Comparison of ENCODE assay signal across 22 cellular contexts in genomic region chr16:56919099-56919800, GRCh38. TPM values are rescaled to one million over a fixed set of nuclear protein-coding genes. Genes with fewer than 3 reads are reported as not detected.
DNase-seq lines count a peak whose midpoint lies in the region; ATAC-seq, FAIRE-seq and TF ChIP-seq lines count a peak whose summit lies in the region.
"Had no signal": no experiment of that assay in that cellular context is flagged by ENCODE, and none has a peak within 500 bp of the region (broad histone marks: within the 10 kb centered on the region; RNA-seq: fewer than 3 reads in every experiment).

No MANE protein-coding gene starts in this region.

- H3K4me2 ChIP-seq in A549 (no peak overlapping the region), mammary epithelial cell (ENCODE audit: insufficient read depth, low read depth, low read length) (peak overlapping the region; percentile 13)
- H3K4me2 ChIP-seq: SK-N-SH had no signal

- no peak for TF ChIP-seq CTCF in A549 (IDR thresholded peaks at IDR 0.05)
- no peak for TF ChIP-seq CTCF in mammary epithelial cell (conservative IDR thresholded peaks at IDR 0.05 in 1 of 2, IDR thresholded peaks at IDR 0.05 in 1 of 2; ENCODE audit: extremely low read depth in 1 of 2, insufficient read depth in 1 of 2, low read depth in 1 of 2, low read length in 2 of 2)
- no peak for TF ChIP-seq CTCF in heart right ventricle (IDR thresholded peaks at IDR 0.05)

- TF ChIP-seq POLR2A in A549 (IDR thresholded peaks at IDR 0.05; ENCODE audit: low read length): no peak

- H3K4me1 ChIP-seq in A549 (no peaks in the 10 kb centered on the region), mammary epithelial cell (ENCODE audit: insufficient read depth, low read length) (peaks cover 5% of the 10 kb centered on the region), heart right ventricle (peaks cover 0 to 39% (median 28%) of the 10 kb centered on the region in 9 donors)
- peaks cover 12% of the 10 kb centered on the region for H3K4me1 ChIP-seq in effector memory CD4-positive, alpha-beta T cell (ENCODE audit: control insufficient read depth, insufficient read depth, low read length, poor library complexity, severe bottlenecking)

- H3K79me2 ChIP-seq in mammary epithelial cell (ENCODE audit: insufficient read depth, low read length): no peaks in the 10 kb centered on the region

- intact Hi-C loops in mammary epithelial cell (cut with micrococcal nuclease) (no loop called here), Right ventricle myocardium superior (cut with DNase I) (no loop called here), heart right ventricle (cut with DNase I) (loop anchor here in 1 of 10 donors (5.0 kb wide), 1 partner anchor 47 kb away; no protein-coding TSS in a partner anchor)

- TF ChIP-seq RAD21 in A549 (conservative IDR thresholded peaks at IDR 0.05 in 1 of 2, IDR thresholded peaks at IDR 0.05 in 1 of 2): no peak

- POLR2A ChIA-PET in A549 (lab: Yijun Ruan, JAX): interaction anchor here (1.6 to 2.5 kb wide), 2 partner anchors 13 to 14 kb away, joined by 3 to 12 read pairs; partner anchors contain the start of gene HERPUD1

- ATAC-seq in A549 (no peak), Right ventricle myocardium superior (ENCODE audit: poor library complexity) (no peak), heart right ventricle (no peak)
- ATAC-seq: gastrocnemius medialis, left cardiac atrium, Panc1, right cardiac atrium had no signal

- CTCF ChIA-PET in A549 (lab: Yijun Ruan, JAX) (interaction anchor here (1.5 to 2.3 kb wide), 2 partner anchors 17 to 126 kb away, joined by 3 to 5 read pairs; no protein-coding TSS in a partner anchor), mammary epithelial cell (lab: Charles Lee; ENCODE audit: low non-redundant PET) (no interaction called here)

- H3K27ac ChIP-seq in A549 (no peak overlapping the region), mammary epithelial cell (ENCODE audit: insufficient read depth, low read depth, low read length) (no peak overlapping the region), heart right ventricle (no peak overlapping the region)
- no peak overlapping the region for H3K27ac ChIP-seq in effector memory CD4-positive, alpha-beta T cell (ENCODE audit: insufficient read depth, low read length, poor library complexity, severe bottlenecking)
- H3K27ac ChIP-seq: coronary artery, gastrocnemius medialis had no signal

- H3K36me3 ChIP-seq in mammary epithelial cell (ENCODE audit: insufficient read depth, low read length): no peaks in the 10 kb centered on the region
- no peaks in the 10 kb centered on the region for H3K36me3 ChIP-seq in heart right ventricle
- H3K36me3 ChIP-seq in effector memory CD4-positive, alpha-beta T cell (ENCODE audit: control insufficient read depth, insufficient read depth, low read length): no peaks in the 10 kb centered on the region
- H3K36me3 ChIP-seq: gastrocnemius medialis had no signal

- FAIRE-seq in A549 (lab: Jason Lieb, UNC): no peak
- FAIRE-seq: H1, urothelium cell line had no signal

- 68% methylated on average over 11 of the region's 11 CpGs for WGBS in A549 (ENCODE audit: missing lambda C conversion rate)
- WGBS in mammary epithelial cell (ENCODE audit: low coverage, missing lambda C conversion rate): 15% methylated on average over 11 of the region's 11 CpGs
- 87 to 90% methylated on average over 11 of the region's 11 CpGs for WGBS in heart right ventricle, 2 donors

- no peaks in the 10 kb centered on the region for H3K9me3 ChIP-seq in A549
- no peaks in the 10 kb centered on the region for H3K9me3 ChIP-seq in mammary epithelial cell (replicated peaks; ENCODE audit: insufficient read depth, low read length)
- H3K9me3 ChIP-seq in heart right ventricle: no peaks in the 10 kb centered on the region
- H3K9me3 ChIP-seq in effector memory CD4-positive, alpha-beta T cell (ENCODE audit: control insufficient read depth, low read length): no peaks in the 10 kb centered on the region
- H3K9me3 ChIP-seq: gastrocnemius medialis, SK-N-SH had no signal

- dilution Hi-C loops in mammary epithelial cell (cut with HindIII; ENCODE audit: low sequenced_read_pairs): no loop called here

- no peaks in the 10 kb centered on the region for H4K20me1 ChIP-seq in mammary epithelial cell (ENCODE audit: insufficient read depth, low read length)

- H3K4me3 ChIP-seq in A549: no peak overlapping the region
- no peak overlapping the region for H3K4me3 ChIP-seq in mammary epithelial cell (replicated peaks in 1 of 3; ENCODE audit: insufficient read depth in 1 of 3, low read depth in 2 of 3, low read length in 3 of 3)
- no peak overlapping the region for H3K4me3 ChIP-seq in heart right ventricle
- no peak overlapping the region for H3K4me3 ChIP-seq in effector memory CD4-positive, alpha-beta T cell (ENCODE audit: insufficient read depth, low read depth, low read length, poor library complexity, severe bottlenecking)
- H3K4me3 ChIP-seq: coronary artery, gastrocnemius medialis had no signal

- H2AFZ ChIP-seq in mammary epithelial cell (ENCODE audit: low read depth, low read length): peak overlapping the region; percentile 67

- no peak for DNase-seq in A549 (ENCODE audit: low read depth in 1 of 2, low spot score in 1 of 2)
- DNase-seq in HPDE6-E6E7 (ENCODE audit: extremely low spot score): peak; percentile 62
- peak; percentile 58 for DNase-seq in mammary epithelial cell
- peak; percentile 64 for DNase-seq in mesenteric fat pad (ENCODE audit: low spot score)
- DNase-seq in NCI-H82 (lab: John Stamatoyannopoulos, UW): no peak
- DNase-seq in Right ventricle myocardium superior: no peak
- DNase-seq in heart right ventricle: no peak
- no peak for DNase-seq in effector memory CD4-positive, alpha-beta T cell
- DNase-seq: activated CD4-positive, alpha-beta T cell treated with anti-CD3 and anti-CD28 coated beads, Interleukin-2, amount 50 U/mL, for 1 hour; activated naive CD4-positive, alpha-beta T cell treated with anti-CD3 and anti-CD28 coated beads, Interleukin-2, amount 50 U/mL, for 16 hours; CD4-positive, alpha-beta memory T cell; DMS79 treated with DMSO at 0.1 percent for 48 hours; gastrocnemius medialis; left cardiac atrium; NCI-H774; SK-N-SH; stimulated activated CD4-positive, alpha-beta T cell treated with anti-CD3 and anti-CD28 coated beads, Interleukin-15, amount 100 ng/mL, for 24 hours had no signal

- BruUV-seq in mammary epithelial cell (replicated peaks; lab: Mats Ljungman, UMichigan): no TSS peak

- H3K9ac ChIP-seq in mammary epithelial cell (ENCODE audit: insufficient read depth, low read length): no peak overlapping the region
- H3K9ac ChIP-seq: SK-N-SH had no signal

- TF ChIP-seq EP300 in A549 (IDR thresholded peaks at IDR 0.05): no peak

- H3K27me3 ChIP-seq in mammary epithelial cell (ENCODE audit: insufficient read depth, low read length) (no peaks in the 10 kb centered on the region), heart right ventricle (no peaks in the 10 kb centered on the region)
- H3K27me3 ChIP-seq in effector memory CD4-positive, alpha-beta T cell (replicated peaks; ENCODE audit: control insufficient read depth, insufficient read depth, low read length, poor library complexity, severe bottlenecking): no peaks in the 10 kb centered on the region
- H3K27me3 ChIP-seq: gastrocnemius medialis had no signal

- in situ Hi-C loops in mammary epithelial cell (cut with MboI; ENCODE audit: low sequenced_read_pairs in 2 of 2): no loop called here

TF ChIP-seq in A549, 52 proteins besides CTCF, POLR2A, EP300 and RAD21:
- TF ChIP-seq GATA3 (IDR thresholded peaks at IDR 0.05; ENCODE audit: borderline replicate concordance): no peak
- peak; percentile 7 for TF ChIP-seq MAFK (IDR thresholded peaks at IDR 0.05; ENCODE audit: partially characterized antibody)

RNA-seq across cellular contexts. Expression of gene HERPUD1, which starts 12.7 kb away (rescaled TPM):
- polyA plus RNA-seq in A549 (2011; rRNA removed): 140 and 182 TPM in 2 replicates
- polyA plus RNA-seq in A549 (2012; cell fraction: cytosol; rRNA removed): 41.0 and 54.6 TPM in 2 replicates
- 60.1 and 65.0 TPM in 2 replicates for polyA plus RNA-seq in A549 (2012; cell fraction: nucleus; rRNA removed)
- polyA plus RNA-seq in A549 (2017; fragmentation: RNase III; extraction: RNeasy Plus Mini Kit Qiagen cat#74134 plus additional on column Dnase treatment): 58.7 to 65.8 TPM (median 63.4 TPM) in 3 replicates
- polyA minus RNA-seq in A549 (2011; rRNA and poly(A)+ RNA removed): 205 and 225 TPM in 2 replicates
- 100 to 1,000 TPM; 166 to 239 TPM for total RNA-seq in mammary epithelial cell
- 131 TPM for polyA plus RNA-seq in mammary epithelial cell
- 238 TPM for polyA minus RNA-seq in mammary epithelial cell
- total RNA-seq in mesenteric fat pad: 186 TPM
- 105 TPM for total RNA-seq in Right ventricle myocardium superior
- 100 to 1,000 TPM; 107 to 175 (median 128) TPM for total RNA-seq in heart right ventricle
- 100 to 1,000 TPM in 1 of 2 donors, 10 to 100 TPM in 1; 29.6 to 151 TPM for polyA plus RNA-seq in heart right ventricle

RNA-seq across cellular contexts. Expression of gene CETP, which starts 42.5 kb away (rescaled TPM):
- polyA plus RNA-seq in A549 (2011; rRNA removed) (not detected in 2 replicates), A549 (2017; fragmentation: RNase III; extraction: RNeasy Plus Mini Kit Qiagen cat#74134 plus additional on column Dnase treatment) (not detected in 3 replicates), mammary epithelial cell (not detected), heart right ventricle (under 1 TPM; 0.15 to 0.32 TPM)
- polyA plus RNA-seq in A549 (2012; cell fraction: cytosol; rRNA removed): not detected in 2 replicates
- polyA plus RNA-seq in A549 (2012; cell fraction: nucleus; rRNA removed): not detected in 2 replicates
- polyA minus RNA-seq in A549 (2011; rRNA and poly(A)+ RNA removed): not detected in 2 replicates
- total RNA-seq in mammary epithelial cell (not detected), mesenteric fat pad (6.4 TPM), Right ventricle myocardium superior (0.24 TPM), heart right ventricle (1 to 10 TPM in 1 of 10 donors, under 1 TPM in 6, not detected in 3; 0.17 to 2.1 (median 0.31) TPM)
- not detected for polyA minus RNA-seq in mammary epithelial cell
- total RNA-seq: CD4-positive, alpha-beta memory T cell; gastrocnemius medialis; H1 had no signal
- polyA plus RNA-seq: H1, SK-N-SH had no signal

RNA-seq across cellular contexts. Expression of gene SLC12A3, which starts 54.2 kb away (rescaled TPM):
- polyA plus RNA-seq in A549 (2011; rRNA removed) (0.01 and 0.09 TPM in 2 replicates), A549 (2017; fragmentation: RNase III; extraction: RNeasy Plus Mini Kit Qiagen cat#74134 plus additional on column Dnase treatment) (0.08 TPM in 1 of 3 replicates, not detected in the others), mammary epithelial cell (0.02 TPM), heart right ventricle (not detected)
- 0.05 and 0.06 TPM in 2 replicates for polyA plus RNA-seq in A549 (2012; cell fraction: cytosol; rRNA removed)
- polyA plus RNA-seq in A549 (2012; cell fraction: nucleus; rRNA removed): 0.11 and 0.12 TPM in 2 replicates
- polyA minus RNA-seq in A549 (2011; rRNA and poly(A)+ RNA removed): 0.08 TPM in 1 of 2 replicates, not detected in the other
- total RNA-seq in mammary epithelial cell (not detected), mesenteric fat pad (not detected), Right ventricle myocardium superior (not detected), heart right ventricle (not detected)
- polyA minus RNA-seq in mammary epithelial cell: not detected
- total RNA-seq: CD4-positive, alpha-beta memory T cell; gastrocnemius medialis; H1; left cardiac atrium; right cardiac atrium had no signal
- polyA plus RNA-seq: CD4-positive, alpha-beta memory T cell; H1; right cardiac atrium; SK-N-SH had no signal

Comparison
In these comparisons a context has a peak if more than half of its experiments do, and no peak if none do; other contexts are left out.
1. DNase-seq: peak in HPDE6-E6E7 (single experiment), mammary epithelial cell (single experiment) and mesenteric fat pad (single experiment); none in A549 (0 of 2), NCI-H82 (single experiment), Right ventricle myocardium superior (single experiment), heart right ventricle (0 of 2) and effector memory CD4-positive, alpha-beta T cell (0 of 3).